ENCODE assay signal across 3 cellular contexts in genomic region chr2:43677783-43678182, GRCh38. TPM values are rescaled to one million over a fixed set of nuclear protein-coding genes. Genes with fewer than 3 reads are reported as not detected.
"Had no signal": no experiment of that assay in that cellular context is flagged by ENCODE, and none has a peak within 500 bp of the region (broad histone marks: within the 10 kb centered on the region; RNA-seq: fewer than 3 reads in every experiment).

No MANE protein-coding gene starts in this region.

RNA-seq across cellular contexts. Expression of gene C1GALT1C1L, which starts 1.6 kb away (rescaled TPM):
- total RNA-seq: left lobe of liver, lung microvascular endothelial cell, mononuclear cell had no signal

RNA-seq across cellular contexts. Expression of gene PLEKHH2, which starts 40.7 kb away (rescaled TPM):
- total RNA-seq: lung microvascular endothelial cell had no signal
